Comparison of ENCODE assay signal across 13 cellular contexts in the genomic region with DNA sequence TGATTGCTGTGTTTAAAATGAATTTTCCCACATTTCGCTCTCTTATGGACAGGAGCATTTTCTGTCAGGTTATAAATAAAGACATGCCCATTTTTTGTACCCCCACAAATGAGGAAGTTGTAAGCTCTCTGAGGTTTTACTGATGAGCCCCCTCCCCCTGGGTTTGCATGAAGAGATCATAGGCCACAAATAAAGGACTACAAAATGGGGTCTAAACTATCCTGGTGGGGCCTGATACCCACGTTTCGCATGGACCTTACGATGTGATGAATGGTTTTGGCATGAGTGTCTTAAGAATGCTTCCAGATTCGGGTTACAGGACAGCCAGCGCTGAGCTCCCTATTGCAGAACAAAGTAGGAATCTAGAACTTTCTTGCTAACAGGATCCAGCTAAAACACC. TPM values are rescaled to one million over a fixed set of nuclear protein-coding genes. Genes with fewer than 3 reads are reported as not detected.
A peak's percentile ranks its signal among the peaks of the same experiment; 100 is the strongest.
DNase-seq lines count a peak whose midpoint lies in the region; ATAC-seq and TF ChIP-seq lines count a peak whose summit lies in the region.
"Had no signal": no experiment of that assay in that cellular context is flagged by ENCODE, and none has a peak within 500 bp of the region (broad histone marks: within the 10 kb centered on the region; RNA-seq: fewer than 3 reads in every experiment).

No MANE protein-coding gene starts in this region.

- no peak for DNase-seq in activated naive CD4-positive, alpha-beta T cell treated with anti-CD3 and anti-CD28 coated beads, Interleukin-2, amount 10 ng/mL, durations not matched to agents 7 days and 5 days
- DNase-seq in activated naive CD4-positive, alpha-beta T cell (lab: John Stamatoyannopoulos, UW): no peak
- DNase-seq in OCI-LY7 (ENCODE audit: low spot score) (peak; percentile 78), colonic mucosa (no peak), upper lobe of left lung (no peak), NCI-H146 (lab: John Stamatoyannopoulos, UW) (no peak)
- DNase-seq: NCI-H345, Right ventricle myocardium superior, testis had no signal

- H3K27me3 ChIP-seq in colonic mucosa (peaks cover 5% of the 10 kb centered on the region), upper lobe of left lung (no peaks in the 10 kb centered on the region)
- H3K27me3 ChIP-seq: testis had no signal

- peak overlapping the region; percentile 99 for H3K4me2 ChIP-seq in OCI-LY7 (ENCODE audit: low read length)

- H3K4me3 ChIP-seq in OCI-LY7 (ENCODE audit: low read depth, low read length, poor library complexity, severe bottlenecking) (peak overlapping the region; percentile 71), colonic mucosa (no peak overlapping the region), upper lobe of left lung (no peak overlapping the region)
- H3K4me3 ChIP-seq: prostate gland, testis had no signal

- peaks cover 8% of the 10 kb centered on the region; the same call in 1 of the 2 replicates for H4K20me1 ChIP-seq in OCI-LY7 (ENCODE audit: insufficient read depth, low read length)

- peak overlapping the region; percentile 86 for H3K27ac ChIP-seq in OCI-LY7 (ENCODE audit: low read depth, low read length, poor library complexity, severe bottlenecking)
- peak overlapping the region; percentile 28 for H3K27ac ChIP-seq in colonic mucosa
- H3K27ac ChIP-seq in upper lobe of left lung: peak overlapping the region in 3 of 4 donors; percentile 11 to 77 (median 51)
- H3K27ac ChIP-seq: prostate gland, testis had no signal

- 69 to 72% methylated on average over 6 of the region's 6 CpGs for WGBS in upper lobe of left lung, 2 donors

- H3K9me3 ChIP-seq in OCI-LY7 (ENCODE audit: low read length): no peaks in the 10 kb centered on the region
- no peaks in the 10 kb centered on the region for H3K9me3 ChIP-seq in colonic mucosa
- no peaks in the 10 kb centered on the region for H3K9me3 ChIP-seq in upper lobe of left lung
- H3K9me3 ChIP-seq: prostate gland, testis had no signal

- BruUV-seq in OCI-LY7 (replicated peaks; lab: Mats Ljungman, UMichigan): no TSS peak

- peaks cover 37% of the 10 kb centered on the region for H3K4me1 Mint-ChIP-seq in activated naive CD4-positive, alpha-beta T cell treated with anti-CD3 and anti-CD28 coated beads, Interleukin-2, amount 10 ng/mL, durations not matched to agents 7 days and 5 days

- H2AFZ ChIP-seq in OCI-LY7 (ENCODE audit: low read length): no peak overlapping the region

- CTCF ChIA-PET in activated naive CD4-positive, alpha-beta T cell treated with anti-CD3 and anti-CD28 coated beads, Interleukin-2, amount 10 ng/mL, durations not matched to agents 7 days and 5 days (lab: Charles Lee): interaction anchor here (0.8 to 8.3 kb wide), 13 partner anchors 8 to 104 kb away, joined by 3 to 75 read pairs (median 4); no protein-coding TSS in a partner anchor
- CTCF ChIA-PET in OCI-LY7 (lab: Charles Lee; ENCODE audit: unreplicated experiment): interaction anchor here (0.6 to 2.0 kb wide), 9 partner anchors 10 to 164 kb away, joined by 3 to 7 read pairs (median 3); no protein-coding TSS in a partner anchor

- ATAC-seq in upper lobe of left lung (ENCODE audit: low FRiP score in 2 of 2) (no peak), GM18909 (IDR thresholded peaks at IDR 0.05; ENCODE audit: poor library complexity, unreplicated experiment) (no peak), HG03520 (IDR thresholded peaks at IDR 0.05; ENCODE audit: unreplicated experiment) (no peak)
- ATAC-seq: HCT116 had no signal

- H3K36me3 ChIP-seq in OCI-LY7 (ENCODE audit: insufficient read depth, low read length) (peaks cover 34% of the 10 kb centered on the region), colonic mucosa (no peaks in the 10 kb centered on the region), upper lobe of left lung (no peaks in the 10 kb centered on the region)
- H3K36me3 ChIP-seq: prostate gland had no signal

- peaks cover 88% of the 10 kb centered on the region for H3K36me3 Mint-ChIP-seq in activated naive CD4-positive, alpha-beta T cell treated with anti-CD3 and anti-CD28 coated beads, Interleukin-2, amount 10 ng/mL, durations not matched to agents 7 days and 5 days

- no peak for TF ChIP-seq POLR2A in upper lobe of left lung (IDR thresholded peaks at IDR 0.05)

- intact Hi-C loops in OCI-LY7 (cut with micrococcal nuclease; ENCODE audit: unreplicated experiment): loop anchor here (1.0 kb wide), 1 partner anchor 29 kb away; no protein-coding TSS in a partner anchor
- intact Hi-C loops in colonic mucosa (cut with DNase I): no loop called here

- H3K27ac Mint-ChIP-seq in activated naive CD4-positive, alpha-beta T cell treated with anti-CD3 and anti-CD28 coated beads, Interleukin-2, amount 10 ng/mL, durations not matched to agents 7 days and 5 days: peak overlapping the region; percentile 99

- POLR2A ChIA-PET in OCI-LY7 (lab: Charles Lee): interaction anchor here (0.7 to 14.5 kb wide), 28 partner anchors 10 to 162 kb away, joined by 3 to 293 read pairs (median 5); no protein-coding TSS in a partner anchor

- TF ChIP-seq EP300 in upper lobe of left lung (IDR thresholded peaks at IDR 0.05): no peak

- peaks cover 53% of the 10 kb centered on the region for H3K4me1 ChIP-seq in OCI-LY7 (ENCODE audit: insufficient read depth, low read length, poor library complexity, severe bottlenecking)
- no peaks in the 10 kb centered on the region for H3K4me1 ChIP-seq in colonic mucosa
- H3K4me1 ChIP-seq in upper lobe of left lung: peaks cover 0 to 8% (median 7%) of the 10 kb centered on the region in 4 donors
- H3K4me1 ChIP-seq: prostate gland, testis had no signal

- H3K9me3 Mint-ChIP-seq in activated naive CD4-positive, alpha-beta T cell treated with anti-CD3 and anti-CD28 coated beads, Interleukin-2, amount 10 ng/mL, durations not matched to agents 7 days and 5 days: no peaks in the 10 kb centered on the region

- TF ChIP-seq CTCF in OCI-LY7 (conservative IDR thresholded peaks at IDR 0.05; ENCODE audit: low read length): 0 out of 2 replicates have a peak, but pooled peaks have one; percentile 3
- TF ChIP-seq CTCF in colonic mucosa (IDR thresholded peaks at IDR 0.05): no peak
- TF ChIP-seq CTCF in upper lobe of left lung (IDR thresholded peaks at IDR 0.05): no peak

- H3K4me3 Mint-ChIP-seq in activated naive CD4-positive, alpha-beta T cell treated with anti-CD3 and anti-CD28 coated beads, Interleukin-2, amount 10 ng/mL, durations not matched to agents 7 days and 5 days: peak overlapping the region; percentile 99

- peak overlapping the region; percentile 14 to 41 for H3K9ac ChIP-seq in colonic mucosa (ENCODE audit: low read depth in 2 of 2, low read length in 2 of 2)

- H3K9me2 ChIP-seq in OCI-LY7 (ENCODE audit: insufficient read depth, low read length): no peaks in the 10 kb centered on the region

- peaks cover 99% of the 10 kb centered on the region for H3K79me2 ChIP-seq in OCI-LY7 (ENCODE audit: insufficient read depth, low read depth, low read length)

- H3K27me3 Mint-ChIP-seq in activated naive CD4-positive, alpha-beta T cell treated with anti-CD3 and anti-CD28 coated beads, Interleukin-2, amount 10 ng/mL, durations not matched to agents 7 days and 5 days: no peaks in the 10 kb centered on the region

RNA-seq across cellular contexts. Expression of a gene that starts 5.8 kb away (rescaled TPM):
- total RNA-seq in OCI-LY7 (2014; rRNA removed; shearing (Covaris generic)): 90.0 and 108 TPM in 2 replicates
- 161 and 163 TPM in 2 replicates for total RNA-seq in OCI-LY7 (2022)
- total RNA-seq in colonic mucosa: 1 to 10 TPM; 4.9 to 5.6 TPM
- 10 to 100 TPM; 33.8 to 65.1 (median 49.8) TPM for total RNA-seq in upper lobe of left lung

Comparison
In these comparisons a context has a peak if more than half of its experiments do, and no peak if none do; other contexts are left out.
1. H3K27ac ChIP-seq: peak in every context shown above with its lines; median percentile 86 in OCI-LY7; 51 in upper lobe of left lung; 28 in colonic mucosa.
2. RNA of a gene that starts 5.8 kb away (total RNA-seq): 90.0 to 163 TPM in OCI-LY7 and 33.8 to 65.1 TPM in upper lobe of left lung; 4.9 to 5.6 TPM in colonic mucosa; every median in the first group is over 4 times any median in the second.